In the genomic region with DNA sequence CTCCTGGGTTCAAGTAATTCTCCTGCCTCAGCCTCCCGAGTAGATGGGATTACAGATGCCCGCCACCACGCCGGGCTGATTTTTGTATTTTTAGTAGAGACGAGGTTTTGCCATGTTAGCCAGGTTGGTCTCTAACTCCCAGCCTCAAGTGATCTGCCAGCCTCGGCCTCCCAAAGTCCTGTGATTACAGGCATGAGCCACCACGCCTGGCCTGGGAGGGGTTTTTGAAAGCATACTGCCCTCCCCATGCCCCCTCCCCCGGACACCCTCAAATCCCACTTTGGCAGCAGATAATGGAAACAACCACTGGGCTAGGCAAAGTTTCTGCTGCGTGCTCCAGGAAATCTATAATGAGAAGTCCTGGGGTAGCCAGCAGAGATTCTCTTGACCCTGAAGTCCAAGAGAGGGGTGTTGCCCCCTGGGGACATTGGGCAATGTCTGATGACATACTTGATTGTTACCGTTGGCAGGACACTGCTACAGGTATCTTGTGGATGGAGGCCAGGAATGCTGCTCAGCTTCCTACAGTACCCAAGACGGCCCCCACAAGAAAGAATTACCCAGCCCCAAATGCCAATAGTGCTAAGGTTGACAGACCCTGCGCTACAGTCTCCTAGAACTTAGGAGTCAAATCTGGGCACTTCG, we compare ENCODE assay signal across 8 cellular contexts.
"Had no signal": no experiment of that assay in that cellular context is flagged by ENCODE, and none has a peak within 500 bp of the region (broad histone marks: within the 10 kb centered on the region; RNA-seq: fewer than 3 reads in every experiment).

No MANE protein-coding gene starts in this region.

- FAIRE-seq: HepG2, HTR-8/SVneo, K562 had no signal

- H3K4me3 ChIP-seq: K562 had no signal

- H3K27ac ChIP-seq: HL-60, KMS-11 had no signal

- DNase-seq: IMR-90, KBM-7, KG1 had no signal
